ENCODE assay signal across 8 cellular contexts in the genomic region with DNA sequence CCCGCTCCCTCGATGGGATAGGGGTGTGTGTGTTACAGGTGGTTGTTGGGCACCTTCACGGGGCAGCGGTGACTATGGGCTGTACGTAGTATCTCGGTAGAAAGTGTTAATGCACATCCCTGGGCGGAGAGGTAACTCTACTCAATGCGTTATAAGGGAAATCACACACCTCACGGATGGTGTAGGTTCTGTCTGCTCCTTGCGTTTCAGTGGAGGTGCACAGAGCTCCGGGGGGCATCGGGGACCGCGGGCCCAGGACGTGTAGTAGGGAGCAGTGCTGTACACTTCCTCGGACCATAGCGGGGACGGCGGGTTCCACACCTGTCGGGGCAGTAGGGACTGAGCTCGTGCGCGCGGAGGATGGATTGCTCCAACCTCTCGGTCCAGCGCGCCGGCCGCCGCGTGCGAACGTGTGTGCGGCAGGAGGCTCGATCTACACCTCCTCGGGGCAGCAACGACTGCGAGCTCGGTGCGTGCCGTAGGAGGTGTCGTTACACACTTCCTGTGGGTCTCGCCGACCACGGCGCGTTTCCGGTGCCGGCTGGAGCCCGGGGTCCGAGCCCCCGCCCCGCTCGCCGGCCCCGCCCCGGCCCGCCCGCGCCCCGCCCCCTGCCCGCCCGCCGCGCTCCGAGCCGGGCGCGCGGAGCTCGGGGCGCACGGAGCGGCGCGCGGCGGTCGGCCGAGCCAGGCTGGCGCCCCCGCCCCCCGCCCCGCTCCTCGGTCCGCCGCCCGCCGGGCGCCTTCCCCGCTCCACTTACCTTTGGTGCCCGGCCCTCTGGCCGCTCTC. TPM values are rescaled to one million over a fixed set of nuclear protein-coding genes. Genes with fewer than 3 reads are reported as not detected.
DNase-seq lines count a peak whose midpoint lies in the region; ATAC-seq and TF ChIP-seq lines count a peak whose summit lies in the region.

TSS of gene KIAA1958 (plus strand) at position 607 of the 787 bp plus-strand sequence. CDS start 87,254 bp downstream, outside the sequence.

- ATAC-seq in GM18867 (IDR thresholded peaks at IDR 0.05; ENCODE audit: unreplicated experiment) (peak; percentile 94), HG03097 (IDR thresholded peaks at IDR 0.05; ENCODE audit: low FRiP score, unreplicated experiment) (peak; percentile 83)
- ATAC-seq in activated CD4-positive, CD25-positive, alpha-beta regulatory T cell treated with anti-CD3 and anti-CD28 coated beads, Interleukin-2, amount 50 U/mL, for 24 hours: peak; percentile 97 to 98

- peak within 1 kb of the TSS; percentile 80 for H3K27ac ChIP-seq in layer of hippocampus (ENCODE audit: low read depth, low read length)

- H3K4me3 ChIP-seq in AG04449 (ENCODE audit: low read depth, low read length): peak within 1 kb of the TSS; percentile 88

- H3K36me3 Mint-ChIP-seq in chondrocyte (ENCODE audit: low read depth): no peaks in the 10 kb centered on the region

- no peaks in the 10 kb centered on the region for H3K9me3 Mint-ChIP-seq in chondrocyte (ENCODE audit: low read depth)

- H3K27me3 ChIP-seq in layer of hippocampus (ENCODE audit: control insufficient read depth, insufficient read depth, low read length): no peaks in the 10 kb centered on the region

- CTCF ChIA-PET in AG04449 (lab: Yijun Ruan, JAX): interaction anchor here (1.6 kb wide), 1 partner anchor 17 kb away, joined by 5 read pairs; no protein-coding TSS in a partner anchor

- H3K27me3 Mint-ChIP-seq in chondrocyte (ENCODE audit: low read depth): no peaks in the 10 kb centered on the region

- H3K27ac Mint-ChIP-seq in chondrocyte (ENCODE audit: unreplicated experiment): peak within 1 kb of the TSS; percentile 51

- no peak for TF ChIP-seq CTCF in AG04449 (IDR thresholded peaks at IDR 0.05; ENCODE audit: insufficient read depth, low read length, missing control alignments)
- no peak for TF ChIP-seq CTCF in chondrocyte (IDR thresholded peaks at IDR 0.05)

- no peak for DNase-seq in AG04449 (ENCODE audit: low read depth, low spot score)
- DNase-seq in NCI-H2171 (lab: John Stamatoyannopoulos, UW): peak; percentile 87
- peak; percentile 94 for DNase-seq in chondrocyte (ENCODE audit: low spot score)
- peak; percentile 64 to 75 for DNase-seq in stimulated activated CD4-positive, alpha-beta T cell treated with anti-CD3 and anti-CD28 coated beads, Interleukin-1b, Interleukin-23, amount 100 ng/mL, for 4 hours (ENCODE audit: low read depth in 2 of 2)

- POLR2A ChIA-PET in AG04449 (lab: Yijun Ruan, JAX): interaction anchor here (0.5 to 1.0 kb wide), 4 partner anchors 10 to 195 kb away, joined by 3 to 6 read pairs (median 4); partner anchors contain the start of gene HSDL2

- H3K4me3 Mint-ChIP-seq in chondrocyte (ENCODE audit: unreplicated experiment): peak within 1 kb of the TSS; percentile 93

- peaks cover 18% of the 10 kb centered on the region for H3K4me1 Mint-ChIP-seq in chondrocyte (ENCODE audit: low read depth)

RNA-seq across cellular contexts. Expression of gene KIAA1958, which starts in this region (rescaled TPM):
- total RNA-seq in chondrocyte: 3.1 to 4.4 TPM (median 3.8 TPM) in 3 replicates
